In genomic region chr5:110590187-110590586, GRCh38 we compare ENCODE assay signal across 8 cellular contexts.
DNase-seq lines count a peak whose midpoint lies in the region; ATAC-seq, FAIRE-seq and TF ChIP-seq lines count a peak whose summit lies in the region.

No MANE protein-coding gene starts in this region.

- no peaks in the 10 kb centered on the region for H3K79me2 ChIP-seq in PC-3 (ENCODE audit: low read length)

- intact Hi-C loops in PC-3 (cut with micrococcal nuclease), result loop anchor here (1.0 kb wide), 1 partner anchor 149 kb away; no protein-coding TSS in a partner anchor

- no peaks in the 10 kb centered on the region for H3F3A ChIP-seq in PC-3 (ENCODE audit: low read length, unreplicated experiment)

- peaks cover 7% of the 10 kb centered on the region; the same call in 1 of the 2 replicates for H3K27me3 ChIP-seq in PC-3 (ENCODE audit: low read length)

- H3K9me3 ChIP-seq in PC-3 (ENCODE audit: low read length), result no peaks in the 10 kb centered on the region

- CTCF ChIA-PET in PC-3 (lab: Charles Lee), result no interaction called here

- H3K4me3 ChIP-seq in PC-3 (ENCODE audit: low read length), result no peak overlapping the region

- no peaks in the 10 kb centered on the region for H3K9me2 ChIP-seq in PC-3 (replicated peaks; ENCODE audit: low read length)

- POLR2A ChIA-PET in PC-3 (lab: Charles Lee; ENCODE audit: unreplicated experiment), result no interaction called here

- no peak overlapping the region for H3K27ac ChIP-seq in PC-3 (ENCODE audit: low read length)

- no peak overlapping the region for H3K9ac ChIP-seq in PC-3 (ENCODE audit: low read length)

- DNase-seq in EL (peak; percentile 7), H54 (ENCODE audit: insufficient read length, low spot score) (no peak), PC-3 (peak; percentile 52), iPS DF 4.7 (ENCODE audit: extremely low read depth, low spot score) (peak; percentile 11), epidermal melanocyte (ENCODE audit: insufficient read length, low spot score) (no peak), GF-D8 (lab: John Stamatoyannopoulos, UW) (no peak), NCI-H1436 treated with DMSO at 0.1 percent for 48 hours (lab: John Stamatoyannopoulos, UW) (no peak)
- no peak for DNase-seq in stimulated activated CD8-positive, alpha-beta memory T cell treated with anti-CD3 and anti-CD28 coated beads, Interleukin-4, amount 100 ng/mL, for 48 hours

- H2AFZ ChIP-seq in PC-3 (ENCODE audit: low read length), result no peak overlapping the region

- no peak for TF ChIP-seq POLR2A in H54 (IDR thresholded peaks at IDR 0.05; ENCODE audit: low read depth, low read length)

- H3K4me1 ChIP-seq in PC-3 (ENCODE audit: insufficient read depth, low read length), result no peaks in the 10 kb centered on the region

- H3K36me3 ChIP-seq in PC-3 (ENCODE audit: low read depth, low read length), result no peaks in the 10 kb centered on the region

- BruUV-seq in PC-3 (replicated peaks; lab: Mats Ljungman, UMichigan), result no TSS peak

- H4K20me1 ChIP-seq in PC-3 (ENCODE audit: low read length), result no peaks in the 10 kb centered on the region

- ATAC-seq in PC-3, result peak; percentile 93

- no peak overlapping the region for H3K4me2 ChIP-seq in PC-3 (ENCODE audit: low read length)

- peak; percentile 79 for FAIRE-seq in H54 (lab: Jason Lieb, UNC)

- TF ChIP-seq CTCF in PC-3 (conservative IDR thresholded peaks at IDR 0.05; ENCODE audit: low read depth, low read length), result peak; percentile 65

Comparison
In these comparisons a context has a peak if more than half of its experiments do, and no peak if none do; other contexts are left out.
1. DNase-seq: peak in EL (single experiment), PC-3 (single experiment) and iPS DF 4.7 (single experiment); none in H54 (single experiment), epidermal melanocyte (single experiment), stimulated activated CD8-positive, alpha-beta memory T cell treated with anti-CD3 and anti-CD28 coated beads, Interleukin-4, amount 100 ng/mL, for 48 hours (single experiment), GF-D8 (single experiment) and NCI-H1436 treated with DMSO at 0.1 percent for 48 hours (single experiment).